In the genomic region with DNA sequence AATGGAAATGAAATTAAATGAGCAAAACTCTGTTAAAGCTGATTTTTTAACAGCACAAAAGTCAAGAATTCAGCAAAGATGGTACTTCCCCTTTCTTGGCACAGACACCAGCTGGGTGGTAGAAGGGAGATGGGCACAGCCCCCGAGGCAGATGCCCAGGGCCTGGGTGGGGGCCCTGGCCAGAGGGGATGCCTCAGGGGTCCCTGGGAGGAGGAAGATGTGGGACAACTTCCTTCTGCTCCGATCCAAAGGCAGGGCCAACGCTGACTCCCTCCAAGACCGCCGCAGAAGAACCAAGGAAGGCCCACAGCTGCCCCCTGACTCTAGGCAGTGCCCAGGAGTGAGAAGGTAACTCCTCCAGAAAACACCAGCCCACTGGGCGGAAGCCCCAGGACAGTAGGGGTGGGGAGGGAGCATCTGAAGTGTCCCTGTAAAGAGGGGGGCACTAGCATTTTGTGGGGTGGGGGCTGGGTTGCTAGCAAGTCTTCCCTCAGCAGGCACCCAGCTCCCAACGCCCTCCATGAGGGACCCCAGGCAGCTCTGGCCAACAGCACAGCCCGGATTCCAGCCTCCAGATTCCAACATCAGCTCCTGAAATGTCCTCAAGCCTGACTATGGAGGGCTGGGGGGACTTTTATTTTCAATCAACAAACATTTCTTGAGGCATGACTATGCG, we compare ENCODE assay signal across 11 cellular contexts. TPM values are rescaled to one million over a fixed set of nuclear protein-coding genes. Genes with fewer than 3 reads are reported as not detected.
A peak's percentile ranks its signal among the peaks of the same experiment; 100 is the strongest.
DNase-seq lines count a peak whose midpoint lies in the region; ATAC-seq and TF ChIP-seq lines count a peak whose summit lies in the region.
"Had no signal": no experiment of that assay in that cellular context is flagged by ENCODE, and none has a peak within 500 bp of the region (broad histone marks: within the 10 kb centered on the region; RNA-seq: fewer than 3 reads in every experiment).

No MANE protein-coding gene starts in this region.

- H3K36me3 Mint-ChIP-seq in CD14-positive monocyte = peaks cover 13 to 24% of the 10 kb centered on the region in 2 donors

- intact Hi-C loops in CD14-positive monocyte (cut with micrococcal nuclease) = loop anchor here in 1 of 2 donors (5.0 kb wide), 1 partner anchor 43 kb away; no protein-coding TSS in a partner anchor
- intact Hi-C loops in esophagus muscularis mucosa (cut with DNase I) = no loop called here
- intact Hi-C loops in psoas muscle (cut with DNase I) = no loop called here

- no peak for TF ChIP-seq POLR2A in esophagus muscularis mucosa (IDR thresholded peaks at IDR 0.05; ENCODE audit: low read depth)

- H3K9me3 Mint-ChIP-seq in CD14-positive monocyte = no peaks in the 10 kb centered on the region
- H3K9me3 Mint-ChIP-seq: CD4-positive, alpha-beta T cell had no signal

- H3K4me3 ChIP-seq in esophagus muscularis mucosa (peak overlapping the region; percentile 30 to 82 (median 78)), psoas muscle (peak overlapping the region; percentile 71)

- H3K27ac Mint-ChIP-seq in CD14-positive monocyte = peak overlapping the region; percentile 58 to 85 (median 72)
- H3K27ac Mint-ChIP-seq: CD4-positive, alpha-beta T cell had no signal

- H3K36me3 ChIP-seq in esophagus muscularis mucosa (peaks cover 0 to 9% (median 3%) of the 10 kb centered on the region in 4 donors), psoas muscle (ENCODE audit: insufficient read depth in 1 of 2, low read depth in 1 of 2) (no peaks in the 10 kb centered on the region)

- peaks cover 67% of the 10 kb centered on the region for H3K4me1 Mint-ChIP-seq in CD14-positive monocyte

- H3K9me3 ChIP-seq in esophagus muscularis mucosa (no peaks in the 10 kb centered on the region), psoas muscle (no peaks in the 10 kb centered on the region)

- no peak for ATAC-seq in psoas muscle

- WGBS in esophagus muscularis mucosa = 56% methylated on average over 8 of the region's 9 CpGs
- WGBS in psoas muscle, 3 donors = 71 to 78% (median 76%) methylated on average over 9 of the region's 9 CpGs

- peak overlapping the region; percentile 85 to 99 (median 94) for H3K27ac ChIP-seq in esophagus muscularis mucosa (replicated peaks in 1 of 4)
- peak overlapping the region; percentile 93 for H3K27ac ChIP-seq in psoas muscle

- H3K4me1 ChIP-seq in esophagus muscularis mucosa = peaks cover 87 to 93% (median 89%) of the 10 kb centered on the region in 4 donors
- H3K4me1 ChIP-seq in psoas muscle = peaks cover 81% of the 10 kb centered on the region

- H3K27me3 ChIP-seq in esophagus muscularis mucosa (no peaks in the 10 kb centered on the region), psoas muscle (ENCODE audit: insufficient read depth in 3 of 3, low read length in 2 of 3) (no peaks in the 10 kb centered on the region)

- H3K4me3 Mint-ChIP-seq in CD14-positive monocyte = no peak overlapping the region

- TF ChIP-seq CTCF in CD14-positive monocyte (IDR thresholded peaks at IDR 0.05) (no peak), esophagus muscularis mucosa (IDR thresholded peaks at IDR 0.05) (no peak), psoas muscle (IDR thresholded peaks at IDR 0.05) (no peak)

- DNase-seq in CD14-positive monocyte (ENCODE audit: low spot score) (no peak), MV-4-11 (lab: John Stamatoyannopoulos, UW) (peak; percentile 13), esophagus muscularis mucosa (ENCODE audit: extremely low spot score) (no peak), psoas muscle (peak; percentile 12 to 46), NK-92 (lab: John Stamatoyannopoulos, UW; ENCODE audit: unreplicated experiment) (no peak), EL (no peak), T1000 (lab: John Stamatoyannopoulos, UW) (no peak)
- no peak for DNase-seq in activated CD4-positive, alpha-beta T cell treated with anti-CD3 and anti-CD28 coated beads, Interleukin-2, amount 50 U/mL, for 48 hours
- DNase-seq: CD4-positive, alpha-beta T cell; mesendoderm; NCI-H187 treated with DMSO at 0.1 percent for 48 hours had no signal

- no peaks in the 10 kb centered on the region for H3K27me3 Mint-ChIP-seq in CD14-positive monocyte (ENCODE audit: low read depth in 3 of 3)
- H3K27me3 Mint-ChIP-seq: CD4-positive, alpha-beta T cell had no signal

- no peak for TF ChIP-seq EP300 in esophagus muscularis mucosa (IDR thresholded peaks at IDR 0.05)

RNA-seq across cellular contexts. Expression of a gene that starts 4.9 kb away (rescaled TPM):
- polyA plus RNA-seq in CD14-positive monocyte (1 to 10 TPM; 8.1 to 8.7 TPM), psoas muscle (10 to 100 TPM in 2 of 3 donors, 1 to 10 TPM in 1; 8.5 to 14.0 (median 10.4) TPM)
- total RNA-seq in esophagus muscularis mucosa (100 to 1,000 TPM in 3 of 4 donors, 10 to 100 TPM in 1; 93.8 to 192 (median 142) TPM), psoas muscle (10 to 100 TPM; 18.4 to 33.5 (median 28.0) TPM)

RNA-seq across cellular contexts. Expression of a gene that starts 28.5 kb away (rescaled TPM):
- polyA plus RNA-seq in CD14-positive monocyte = 10 to 100 TPM; 30.9 to 38.0 TPM
- total RNA-seq in esophagus muscularis mucosa = 10 to 100 TPM; 33.6 to 77.6 (median 59.4) TPM
- total RNA-seq in psoas muscle = 10 to 100 TPM; 17.3 to 27.8 (median 22.5) TPM
- 10 to 100 TPM; 28.8 to 49.5 (median 41.3) TPM for polyA plus RNA-seq in psoas muscle

Comparison
In these comparisons a context has a peak if more than half of its experiments do, and no peak if none do; other contexts are left out.
1. DNase-seq: peak in MV-4-11 (single experiment) and psoas muscle (2 of 2); none in CD14-positive monocyte (single experiment), esophagus muscularis mucosa (single experiment), NK-92 (single experiment), EL (single experiment), T1000 (single experiment) and activated CD4-positive, alpha-beta T cell treated with anti-CD3 and anti-CD28 coated beads, Interleukin-2, amount 50 U/mL, for 48 hours (0 of 2).